13 cellular contexts compared by ENCODE assay signal in genomic region chr15:59350421-59350732, GRCh38. TPM values are rescaled to one million over a fixed set of nuclear protein-coding genes. Genes with fewer than 3 reads are reported as not detected.
DNase-seq lines count a peak whose midpoint lies in the region; ATAC-seq, FAIRE-seq and TF ChIP-seq lines count a peak whose summit lies in the region.
"Had no signal": no experiment of that assay in that cellular context is flagged by ENCODE, and none has a peak within 500 bp of the region (broad histone marks: within the 10 kb centered on the region; RNA-seq: fewer than 3 reads in every experiment).

No MANE protein-coding gene starts in this region.

- H4K20me1 ChIP-seq in BLaER1 treated with 17β-estradiol and CSF1 and Interleukin-3, amounts not matched to agents 10 nM and 100 nM: peaks cover 0 to 95% (median 0%) of the 10 kb centered on the region in 11 experiments; a peak in 3 of 22 replicates
- peaks cover 7% of the 10 kb centered on the region for H4K20me1 ChIP-seq in PC-9 (ENCODE audit: insufficient read depth)

- intact Hi-C loops in PC-9 (cut with micrococcal nuclease; ENCODE audit: unreplicated experiment): loop anchor here (1.0 kb wide), 1 partner anchor 66 kb away; no protein-coding TSS in a partner anchor
- intact Hi-C loops in psoas muscle (cut with DNase I): no loop called here

- 67 to 72% (median 68%) methylated on average over 1 of the region's 1 CpG for WGBS in psoas muscle, 3 donors

- H3K4me3 ChIP-seq in BLaER1 treated with 17β-estradiol and CSF1 and Interleukin-3, amounts not matched to agents 10 nM and 100 nM: no peak overlapping the region
- H3K4me3 ChIP-seq in PC-9: 0 out of 2 replicates have a peak overlapping the region, but pooled peaks have one; percentile 35
- H3K4me3 ChIP-seq in coronary artery: no peak overlapping the region
- no peak overlapping the region for H3K4me3 ChIP-seq in psoas muscle
- H3K4me3 ChIP-seq: right lobe of liver had no signal

- H3K9me3 ChIP-seq in BLaER1 treated with 17β-estradiol and CSF1 and Interleukin-3, amounts not matched to agents 10 nM and 100 nM (replicated peaks in 1 of 11): no peaks in the 10 kb centered on the region
- H3K9me3 ChIP-seq in PC-9 (ENCODE audit: insufficient read depth, low read depth) (no peaks in the 10 kb centered on the region), psoas muscle (no peaks in the 10 kb centered on the region)
- H3K9me3 ChIP-seq: right lobe of liver had no signal

- H3K4me2 ChIP-seq in BLaER1 treated with 17β-estradiol and CSF1 and Interleukin-3, amounts not matched to agents 10 nM and 100 nM: peak overlapping the region in 10 of 11 experiments; percentile 7 to 76 (median 53); a peak in 15 of 22 replicates
- H3K4me2 ChIP-seq in PC-9: peak overlapping the region; percentile 60

- ATAC-seq in psoas muscle (no peak), HG03520 (IDR thresholded peaks at IDR 0.05; ENCODE audit: unreplicated experiment) (no peak)

- peak overlapping the region in 2 of 11 experiments; percentile 12 to 31; a peak in 1 of 22 replicates for H3K9ac ChIP-seq in BLaER1 treated with 17β-estradiol and CSF1 and Interleukin-3, amounts not matched to agents 10 nM and 100 nM

- CTCF ChIA-PET in PC-9 (lab: Charles Lee): no interaction called here

- peaks cover 97% of the 10 kb centered on the region for H3K79me2 ChIP-seq in PC-9 (ENCODE audit: low read depth)

- BruUV-seq in PC-9 (replicated peaks; lab: Mats Ljungman, UMichigan): TSS peak; percentile 93

- peaks cover 28 to 79% (median 45%) of the 10 kb centered on the region in 10 experiments for H3K4me1 ChIP-seq in BLaER1 treated with 17β-estradiol and CSF1 and Interleukin-3, amounts not matched to agents 10 nM and 100 nM
- H3K4me1 ChIP-seq in PC-9 (replicated peaks; ENCODE audit: insufficient read depth) (peaks cover 20% of the 10 kb centered on the region), psoas muscle (peaks cover 41% of the 10 kb centered on the region)

- POLR2A ChIA-PET in PC-9 (lab: Charles Lee; ENCODE audit: unreplicated experiment): interaction anchor here (0.6 to 0.8 kb wide), 5 partner anchors 22 to 142 kb away, joined by 3 to 8 read pairs (median 4); partner anchors contain the start of gene MYO1E

- no peak for DNase-seq in PC-9
- DNase-seq in coronary artery (ENCODE audit: low spot score): no peak
- no peak for DNase-seq in psoas muscle
- DNase-seq in DMS153 treated with DMSO at 0.1 percent for 48 hours (lab: John Stamatoyannopoulos, UW; ENCODE audit: unreplicated experiment): no peak
- DNase-seq in DMS79 treated with DMSO at 0.1 percent for 48 hours (lab: John Stamatoyannopoulos, UW): no peak
- DNase-seq in frontal cortex (ENCODE audit: low spot score in 2 of 2): no peak
- DNase-seq: CD4-positive, alpha-beta memory T cell; foreskin melanocyte; midbrain; MM.1S; right lobe of liver had no signal

- H3K36me3 ChIP-seq in BLaER1 treated with 17β-estradiol and CSF1 and Interleukin-3, amounts not matched to agents 10 nM and 100 nM: 0 out of 22 replicates have a peak, but pooled peaks cover 0 to 4% (median 0%) of the 10 kb centered on the region in 11 experiments
- H3K36me3 ChIP-seq in PC-9 (ENCODE audit: low read depth) (no peaks in the 10 kb centered on the region), psoas muscle (ENCODE audit: insufficient read depth in 1 of 2, low read depth in 1 of 2) (no peaks in the 10 kb centered on the region)
- H3K36me3 ChIP-seq: right lobe of liver had no signal

- no peak for TF ChIP-seq CTCF in PC-9 (conservative IDR thresholded peaks at IDR 0.05)
- no peak for TF ChIP-seq CTCF in coronary artery (IDR thresholded peaks at IDR 0.05)
- TF ChIP-seq CTCF in psoas muscle (IDR thresholded peaks at IDR 0.05): no peak

- no peaks in the 10 kb centered on the region for H3K9me2 ChIP-seq in PC-9 (ENCODE audit: insufficient read depth)

- H3F3A ChIP-seq in PC-9 (ENCODE audit: insufficient read depth, low read depth): peaks cover 22% of the 10 kb centered on the region

- no peaks in the 10 kb centered on the region for H3K27me3 ChIP-seq in BLaER1 treated with 17β-estradiol and CSF1 and Interleukin-3, amounts not matched to agents 10 nM and 100 nM
- H3K27me3 ChIP-seq in PC-9 (ENCODE audit: insufficient read depth, low read depth) (no peaks in the 10 kb centered on the region), psoas muscle (ENCODE audit: insufficient read depth in 3 of 3, low read length in 2 of 3) (no peaks in the 10 kb centered on the region)
- H3K27me3 ChIP-seq: right lobe of liver had no signal

- peak overlapping the region in 6 of 11 experiments; percentile 8 to 67 (median 48); a peak in 10 of 22 replicates for H3K27ac ChIP-seq in BLaER1 treated with 17β-estradiol and CSF1 and Interleukin-3, amounts not matched to agents 10 nM and 100 nM
- H3K27ac ChIP-seq in PC-9 (peak overlapping the region; percentile 95), coronary artery (peak overlapping the region; percentile 36 to 40), psoas muscle (peak overlapping the region; percentile 13)
- H3K27ac ChIP-seq: right lobe of liver had no signal

- FAIRE-seq in frontal cortex (lab: Jason Lieb, UNC): no peak

- no peak overlapping the region for H2AFZ ChIP-seq in PC-9

RNA-seq across cellular contexts. Expression of gene MYO1E, which starts 22.3 kb away (rescaled TPM):
- total RNA-seq in PC-9 (2021): 156 and 213 TPM in 2 replicates
- 10 to 100 TPM; 26.3 to 53.7 (median 38.2) TPM for total RNA-seq in psoas muscle
- polyA plus RNA-seq in psoas muscle: 10 to 100 TPM in 2 of 3 donors, 1 to 10 TPM in 1; 10.0 to 13.8 (median 10.7) TPM
- total RNA-seq in frontal cortex: 11.8 TPM
- polyA plus RNA-seq: CD4-positive, alpha-beta memory T cell had no signal

Comparison
In these comparisons a context has a peak if more than half of its experiments do, and no peak if none do; other contexts are left out.
1. H3K27ac ChIP-seq: peak in every context shown above with its lines; median percentile 95 in PC-9; 48 in BLaER1 treated with 17β-estradiol and CSF1 and Interleukin-3, amounts not matched to agents 10 nM and 100 nM; 38 in coronary artery; 13 in psoas muscle.